ENCODE assay signal across 9 cellular contexts in the genomic region with DNA sequence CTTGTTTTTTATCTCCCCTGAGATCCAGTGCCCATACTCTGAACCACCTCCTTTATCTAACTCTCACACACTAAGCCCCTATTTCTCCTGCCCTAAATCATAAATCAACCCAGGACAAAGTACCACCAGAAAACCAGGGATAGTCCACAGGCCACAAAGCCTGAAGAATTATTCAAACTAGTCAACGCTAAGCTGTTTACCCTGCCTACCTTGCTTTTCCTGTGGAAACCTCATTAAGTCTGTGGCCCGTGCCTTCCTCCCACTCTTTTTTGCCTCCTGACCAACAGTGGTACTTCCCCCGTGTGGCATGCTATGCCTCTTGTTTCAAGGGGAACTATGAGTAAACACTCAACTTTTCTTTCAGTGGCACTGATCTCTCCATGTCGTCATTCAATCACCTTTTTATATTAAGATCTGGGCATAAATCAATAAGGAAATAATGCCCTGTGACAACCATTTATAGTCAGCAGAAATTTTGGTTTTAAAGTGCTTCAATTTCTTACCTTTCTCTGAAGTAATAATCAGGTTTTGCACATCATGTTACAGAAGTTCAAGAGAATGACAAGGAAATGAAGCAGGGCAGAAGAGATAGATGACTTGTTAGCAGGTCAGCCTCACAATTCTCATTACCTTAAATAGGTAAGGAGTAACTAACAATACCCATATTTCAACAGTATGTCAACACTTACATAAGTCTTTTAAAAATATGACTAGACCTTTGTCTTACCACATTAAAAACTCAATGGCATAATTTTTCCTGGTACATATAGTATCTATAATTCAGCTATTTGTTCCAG. TPM values are rescaled to one million over a fixed set of nuclear protein-coding genes. Genes with fewer than 3 reads are reported as not detected.
DNase-seq lines count a peak whose midpoint lies in the region; ATAC-seq and TF ChIP-seq lines count a peak whose summit lies in the region.
"Had no signal": no experiment of that assay in that cellular context is flagged by ENCODE, and none has a peak within 500 bp of the region (broad histone marks: within the 10 kb centered on the region; RNA-seq: fewer than 3 reads in every experiment).

No MANE protein-coding gene starts in this region.

- POLR2A ChIA-PET in Panc1 (lab: Charles Lee) = no interaction called here

- no peak overlapping the region for H3K9ac ChIP-seq in colonic mucosa (ENCODE audit: low read depth in 2 of 2, low read length in 2 of 2)

- H3K4me1 ChIP-seq in Panc1 (ENCODE audit: control insufficient read depth, insufficient read depth, low read length) (no peaks in the 10 kb centered on the region), colonic mucosa (no peaks in the 10 kb centered on the region)

- H3K9me3 ChIP-seq in Panc1 (ENCODE audit: control insufficient read depth, insufficient read depth, low read depth, low read length) = no peaks in the 10 kb centered on the region
- H3K9me3 ChIP-seq in colonic mucosa = no peaks in the 10 kb centered on the region

- ATAC-seq in Panc1 (no peak), GM18867 (IDR thresholded peaks at IDR 0.05; ENCODE audit: unreplicated experiment) (no peak)

- peaks cover 4% of the 10 kb centered on the region; the same call in 1 of the 2 replicates for H3K36me3 ChIP-seq in Panc1 (ENCODE audit: control insufficient read depth, insufficient read depth, low read length)
- no peaks in the 10 kb centered on the region for H3K36me3 ChIP-seq in colonic mucosa

- TSS peak; percentile 36 for BruUV-seq in Panc1 (replicated peaks; lab: Mats Ljungman, UMichigan)

- CTCF ChIA-PET in Panc1 (lab: Charles Lee) = interaction anchor here (0.6 kb wide), 1 partner anchor 310 kb away, joined by 6 read pairs; no protein-coding TSS in a partner anchor

- no peak overlapping the region for H3K27ac ChIP-seq in Panc1 (ENCODE audit: low read length)
- no peak overlapping the region for H3K27ac ChIP-seq in colonic mucosa
- H3K27ac ChIP-seq: 22Rv1 had no signal

- H3K27me3 ChIP-seq in Panc1 (ENCODE audit: control insufficient read depth, insufficient read depth, low read length) = no peaks in the 10 kb centered on the region
- H3K27me3 ChIP-seq in colonic mucosa = no peaks in the 10 kb centered on the region

- H3K4me3 ChIP-seq in Panc1 (ENCODE audit: low read depth in 2 of 2, low read length in 2 of 2) = no peak overlapping the region
- no peak overlapping the region for H3K4me3 ChIP-seq in colonic mucosa

- intact Hi-C loops in Panc1 (cut with micrococcal nuclease; ENCODE audit: unreplicated experiment) (no loop called here), colonic mucosa (cut with DNase I) (no loop called here), cardiac septum (cut with DNase I) (no loop called here)

- DNase-seq in DMS53 (lab: John Stamatoyannopoulos, UW) = peak; percentile 35
- no peak for DNase-seq in DMS53 treated with DMSO at 0.1 percent for 48 hours (lab: John Stamatoyannopoulos, UW; ENCODE audit: unreplicated experiment)
- DNase-seq in Panc1 (ENCODE audit: low read depth, low spot score) = no peak
- DNase-seq in activated naive CD4-positive, alpha-beta T cell treated with Interleukin-2 at 50 U/mL for 16 hours = peak; percentile 72
- DNase-seq in stimulated activated CD4-positive, alpha-beta T cell treated with anti-CD3 and anti-CD28 coated beads, Interleukin-4, amount 100 ng/mL, for 4 hours = peak; percentile 35 to 74
- DNase-seq in colonic mucosa = no peak
- DNase-seq in cardiac septum (ENCODE audit: low spot score) = no peak

- in situ Hi-C loops in Panc1 (cut with HindIII; ENCODE audit: low pct_unique_long_range_greater_than_20kb, low sequenced_read_pairs) = no loop called here

- no peak for TF ChIP-seq CTCF in Panc1 (IDR thresholded peaks at IDR 0.05)
- TF ChIP-seq CTCF in colonic mucosa (IDR thresholded peaks at IDR 0.05) = no peak

RNA-seq across cellular contexts. Expression of gene EYA3, which starts 32.1 kb away (rescaled TPM):
- total RNA-seq in Panc1 (2021; ENCODE audit: unreplicated experiment) (17.5 TPM), colonic mucosa (10 to 100 TPM; 21.8 to 27.6 TPM), cardiac septum (15.9 TPM)
- polyA plus RNA-seq in Panc1 (2012; ENCODE audit: insufficient read length) = 5.4 TPM

Comparison
In these comparisons a context has a peak if more than half of its experiments do, and no peak if none do; other contexts are left out.
1. DNase-seq: peak in DMS53 (single experiment), activated naive CD4-positive, alpha-beta T cell treated with Interleukin-2 at 50 U/mL for 16 hours (single experiment) and stimulated activated CD4-positive, alpha-beta T cell treated with anti-CD3 and anti-CD28 coated beads, Interleukin-4, amount 100 ng/mL, for 4 hours (2 of 2); none in DMS53 treated with DMSO at 0.1 percent for 48 hours (single experiment), Panc1 (single experiment), colonic mucosa (single experiment) and cardiac septum (single experiment).